ENCODE assay signal across 8 cellular contexts in genomic region chr16:1492082-1492922, GRCh38. TPM values are rescaled to one million over a fixed set of nuclear protein-coding genes. Genes with fewer than 3 reads are reported as not detected.
A peak's percentile ranks its signal among the peaks of the same experiment; 100 is the strongest.
DNase-seq lines count a peak whose midpoint lies in the region; ATAC-seq, FAIRE-seq and TF ChIP-seq lines count a peak whose summit lies in the region.

No MANE protein-coding gene starts in this region.

- no peak for TF ChIP-seq POLR2A in HepG2 (IDR thresholded peaks at IDR 0.05; ENCODE audit: insufficient read depth in 1 of 2, low read depth in 2 of 2, low read length in 2 of 2)

- in situ Hi-C loops in HepG2 (cut with HindIII; ENCODE audit: extremely low pct_ligation_motif_present, low pct_unique_long_range_greater_than_20kb) = no loop called here

- H3K27ac Mint-ChIP-seq in activated CD4-positive, alpha-beta T cell treated with anti-CD3 and anti-CD28 coated beads, Interleukin-2, amount 10 ng/mL, durations not matched to agents 24 days and 14 days = peak overlapping the region; percentile 96
- H3K27ac Mint-ChIP-seq in astrocyte (ENCODE audit: unreplicated experiment) = peak overlapping the region; percentile 98

- H2AFZ ChIP-seq in astrocyte (ENCODE audit: low read depth, low read length) = peak overlapping the region; percentile 98
- H2AFZ ChIP-seq in HepG2 (ENCODE audit: low read length) = no peak overlapping the region

- H3K36me3 Mint-ChIP-seq in activated CD4-positive, alpha-beta T cell treated with anti-CD3 and anti-CD28 coated beads, Interleukin-2, amount 10 ng/mL, durations not matched to agents 24 days and 14 days (ENCODE audit: low read depth) = peaks cover 4% of the 10 kb centered on the region
- H3K36me3 Mint-ChIP-seq in astrocyte (ENCODE audit: low read depth, unreplicated experiment) = peaks cover 5% of the 10 kb centered on the region

- H3K27me3 Mint-ChIP-seq in activated CD4-positive, alpha-beta T cell treated with anti-CD3 and anti-CD28 coated beads, Interleukin-2, amount 10 ng/mL, durations not matched to agents 24 days and 14 days = no peaks in the 10 kb centered on the region
- peaks cover 13% of the 10 kb centered on the region for H3K27me3 Mint-ChIP-seq in astrocyte (ENCODE audit: low read depth, unreplicated experiment)

- no peak for TF ChIP-seq CTCF in astrocyte (IDR thresholded peaks at IDR 0.05; ENCODE audit: insufficient read depth, low read depth, low read length)
- TF ChIP-seq CTCF in HepG2 (CRISPR knock-in tag; IDR thresholded peaks at IDR 0.05) = no peak
- no peak for TF ChIP-seq CTCF in thoracic aorta (IDR thresholded peaks at IDR 0.05)

- H3K9ac ChIP-seq in astrocyte (ENCODE audit: low read length) = peak overlapping the region; percentile 89
- H3K9ac ChIP-seq in HepG2 (ENCODE audit: insufficient read depth, low read depth, low read length) = peak overlapping the region; percentile 96

- H3K4me1 ChIP-seq in astrocyte (ENCODE audit: insufficient read depth, low read length) = peaks cover 15% of the 10 kb centered on the region
- peaks cover 30% of the 10 kb centered on the region for H3K4me1 ChIP-seq in HepG2 (ENCODE audit: insufficient read depth, low read length)
- peaks cover 11 to 22% of the 10 kb centered on the region in 2 donors for H3K4me1 ChIP-seq in thoracic aorta (ENCODE audit: control insufficient read depth in 1 of 2, low read depth in 2 of 2)

- H3K36me3 ChIP-seq in astrocyte (ENCODE audit: insufficient read depth, low read length) (no peaks in the 10 kb centered on the region), HepG2 (replicated peaks in 1 of 2; ENCODE audit: control insufficient read depth in 1 of 2, insufficient read depth in 2 of 2, low read length in 2 of 2) (peaks cover 2 to 10% of the 10 kb centered on the region in 2 experiments; a peak in 2 of 5 replicates), thoracic aorta (peaks cover 12% of the 10 kb centered on the region)

- ATAC-seq in HepG2 (no peak; the same call in 2 of the 3 replicates), thoracic aorta (ENCODE audit: insufficient number of reproducible peaks, low FRiP score, low read depth) (no peak)

- peak overlapping the region; percentile 88 for H3K4me3 Mint-ChIP-seq in activated CD4-positive, alpha-beta T cell treated with anti-CD3 and anti-CD28 coated beads, Interleukin-2, amount 10 ng/mL, durations not matched to agents 24 days and 14 days
- H3K4me3 Mint-ChIP-seq in astrocyte (ENCODE audit: unreplicated experiment) = peak overlapping the region; percentile 91

- POLR2A ChIA-PET in HepG2 (lab: Yijun Ruan, JAX) = interaction anchor here (0.6 to 2.2 kb wide), 6 partner anchors 10 to 214 kb away, joined by 3 to 6 read pairs (median 4); partner anchors contain the start of gene MAPK8IP3

- CTCF ChIA-PET in HepG2 (lab: Yijun Ruan, JAX; ENCODE audit: low intra/inter-chr PET ratio, low total read pairs) = no interaction called here

- H3K27ac ChIP-seq in astrocyte (ENCODE audit: low read depth, low read length) (peak overlapping the region; percentile 53), HepG2 (ENCODE audit: extremely low read length, insufficient read depth, low read length) (peak overlapping the region; percentile 87), thoracic aorta (peak overlapping the region; percentile 57 to 79)

- TF ChIP-seq EP300 in HepG2 (IDR thresholded peaks at IDR 0.05; ENCODE audit: low read depth in 2 of 2, low read length in 2 of 2) (no peak), HepG2 (CRISPR knock-in tag; IDR thresholded peaks at IDR 0.05; ENCODE audit: borderline replicate concordance) (no peak)

- H3K4me3 ChIP-seq in astrocyte (ENCODE audit: insufficient read depth, low read depth, low read length) (peak overlapping the region; percentile 57), HepG2 (replicated peaks in 1 of 3; ENCODE audit: insufficient read depth in 1 of 3, low read depth in 2 of 3, low read length in 3 of 3) (peak overlapping the region in 2 of 3 experiments; percentile 52 to 66; a peak in 4 of 6 replicates), thoracic aorta (peak overlapping the region; percentile 95)

- TF ChIP-seq RAD21 in HepG2 (CRISPR knock-in tag; IDR thresholded peaks at IDR 0.05) = no peak

- H3K9me3 ChIP-seq in astrocyte (ENCODE audit: insufficient read depth, low read depth, low read length) (no peaks in the 10 kb centered on the region), HepG2 (ENCODE audit: low read length) (no peaks in the 10 kb centered on the region), thoracic aorta (no peaks in the 10 kb centered on the region)

- peaks cover 10% of the 10 kb centered on the region for H3K4me1 Mint-ChIP-seq in activated CD4-positive, alpha-beta T cell treated with anti-CD3 and anti-CD28 coated beads, Interleukin-2, amount 10 ng/mL, durations not matched to agents 24 days and 14 days
- H3K4me1 Mint-ChIP-seq in astrocyte (ENCODE audit: low read depth, unreplicated experiment) = peaks cover 6% of the 10 kb centered on the region

- no peak for DNase-seq in activated CD4-positive, alpha-beta T cell treated with anti-CD3 and anti-CD28 coated beads, Interleukin-2, amount 10 ng/mL, durations not matched to agents 24 days and 14 days
- no peak for DNase-seq in activated CD4-positive, alpha-beta T cell treated with anti-CD3 and anti-CD28 coated beads, Interleukin-2, amount 50 U/mL, for 1 hour
- no peak for DNase-seq in astrocyte (ENCODE audit: low read depth)
- no peak for DNase-seq in HepG2 (ENCODE audit: low spot score)
- no peak for DNase-seq in thoracic aorta (ENCODE audit: low spot score)
- no peak for DNase-seq in EL
- no peak for DNase-seq in activated CD4-positive, CD25-positive, alpha-beta regulatory T cell (lab: John Stamatoyannopoulos, UW)
- DNase-seq in NCI-H1436 (lab: John Stamatoyannopoulos, UW) = no peak

- no peaks in the 10 kb centered on the region for H3K9me3 Mint-ChIP-seq in activated CD4-positive, alpha-beta T cell treated with anti-CD3 and anti-CD28 coated beads, Interleukin-2, amount 10 ng/mL, durations not matched to agents 24 days and 14 days
- H3K9me3 Mint-ChIP-seq in astrocyte (ENCODE audit: unreplicated experiment) = no peaks in the 10 kb centered on the region

- FAIRE-seq in astrocyte (lab: Jason Lieb, UNC) = no peak
- FAIRE-seq in HepG2 (lab: Jason Lieb, UNC) = no peak

- H3K27me3 ChIP-seq in astrocyte (ENCODE audit: insufficient read depth, low read length) = no peaks in the 10 kb centered on the region
- peaks cover 2 to 16% of the 10 kb centered on the region in 2 experiments; a peak in 2 of 5 replicates for H3K27me3 ChIP-seq in HepG2 (ENCODE audit: control insufficient read depth in 1 of 2, insufficient read depth in 2 of 2, low read length in 2 of 2)
- no peaks in the 10 kb centered on the region for H3K27me3 ChIP-seq in thoracic aorta (replicated peaks; ENCODE audit: insufficient read depth)

- H4K20me1 ChIP-seq in astrocyte (ENCODE audit: insufficient read depth, low read length) (peaks cover 13% of the 10 kb centered on the region), HepG2 (ENCODE audit: insufficient read depth, low read length) (no peaks in the 10 kb centered on the region)

- H3K79me2 ChIP-seq in astrocyte (ENCODE audit: insufficient read depth, low read length) (peaks cover 29% of the 10 kb centered on the region), HepG2 (ENCODE audit: insufficient read depth, low read length) (peaks cover 3% of the 10 kb centered on the region)

- intact Hi-C loops in activated CD4-positive, alpha-beta T cell treated with anti-CD3 and anti-CD28 coated beads, Interleukin-2, amount 10 ng/mL, durations not matched to agents 24 days and 14 days (cut with micrococcal nuclease) = loop anchor here (2.0 kb wide), 3 partner anchors 42 to 118 kb away; no protein-coding TSS in a partner anchor
- intact Hi-C loops in HepG2 (cut with micrococcal nuclease; ENCODE audit: unreplicated experiment) = no loop called here

- 92% methylated on average over 23 of the region's 23 CpGs for WGBS in HepG2 (ENCODE audit: low lambda C conversion rate)

- TSS peak; percentile 93 for BruUV-seq in HepG2 (replicated peaks; lab: Mats Ljungman, UMichigan)

- peak overlapping the region; percentile 99 for H3K4me2 ChIP-seq in astrocyte (ENCODE audit: low read length)
- peak overlapping the region; percentile 87 for H3K4me2 ChIP-seq in HepG2 (ENCODE audit: low read depth, low read length)

RNA-seq across cellular contexts. Expression of gene TELO2, which starts 0.9 kb away (rescaled TPM):
- 91.4 and 101 TPM in 2 replicates for total RNA-seq in activated CD4-positive, alpha-beta T cell treated with anti-CD3 and anti-CD28 coated beads, Interleukin-2, amount 10 ng/mL, durations not matched to agents 24 days and 14 days
- total RNA-seq in astrocyte (21.1 and 22.0 TPM in 2 replicates), HepG2 (2016; rRNA removed; fragmentation: Illumina TruSeq; extraction: Trizol) (8.9 and 17.9 TPM in 2 replicates), thoracic aorta (10 to 100 TPM; 24.8 to 27.9 TPM)
- 4.6 and 5.6 TPM in 2 replicates for total RNA-seq in HepG2 (2016; cell fraction: cytosol; rRNA removed; fragmentation: Illumina TruSeq; extraction: Trizol; ENCODE audit: low read depth)
- 8.4 and 19.3 TPM in 2 replicates for total RNA-seq in HepG2 (2016; cell fraction: insoluble cytoplasmic fraction; rRNA removed; fragmentation: Illumina TruSeq; extraction: Trizol)
- total RNA-seq in HepG2 (2016; cell fraction: membrane; rRNA removed; fragmentation: Illumina TruSeq; extraction: Trizol) = 5.9 and 7.0 TPM in 2 replicates
- 21.0 and 26.7 TPM in 2 replicates for total RNA-seq in HepG2 (2016; cell fraction: nucleus; rRNA removed; fragmentation: Illumina TruSeq; extraction: Trizol)
- polyA plus RNA-seq in HepG2 (2011; rRNA removed) = 10.1 and 12.5 TPM in 2 replicates
- polyA plus RNA-seq in HepG2 (2011; cell fraction: cytosol; rRNA removed) = 4.0 and 7.4 TPM in 2 replicates
- polyA plus RNA-seq in HepG2 (2011; cell fraction: nucleus; rRNA removed) = 188 and 244 TPM in 2 replicates
- 11.3 and 13.8 TPM in 2 replicates for polyA plus RNA-seq in HepG2 (2012)
- 1.7 and 2.3 TPM in 2 replicates for polyA plus RNA-seq in HepG2 (2016; cell fraction: cytosol; fragmentation: Illumina TruSeq; extraction: Trizol; ENCODE audit: low read depth)
- polyA plus RNA-seq in HepG2 (2016; cell fraction: insoluble cytoplasmic fraction; fragmentation: Illumina TruSeq; extraction: Trizol; ENCODE audit: low read depth) = 9.6 and 13.7 TPM in 2 replicates
- 2.9 and 3.2 TPM in 2 replicates for polyA plus RNA-seq in HepG2 (2016; cell fraction: membrane; fragmentation: Illumina TruSeq; extraction: Trizol; ENCODE audit: low read depth)
- polyA plus RNA-seq in HepG2 (2016; cell fraction: nucleus; fragmentation: Illumina TruSeq; extraction: Trizol; ENCODE audit: insufficient read depth, low read depth) = 87.0 and 87.4 TPM in 2 replicates
- polyA minus RNA-seq in HepG2 (2011; rRNA and poly(A)+ RNA removed; ENCODE audit: low replicate concordance) = 11.5 and 12.7 TPM in 2 replicates
- 6.3 and 9.0 TPM in 2 replicates for polyA minus RNA-seq in HepG2 (2011; cell fraction: cytosol; rRNA and poly(A)+ RNA removed)
- polyA minus RNA-seq in HepG2 (2011; cell fraction: nucleus; rRNA and poly(A)+ RNA removed) = 18.6 and 19.7 TPM in 2 replicates

RNA-seq across cellular contexts. Expression of gene PTX4, which starts 3.6 kb away (rescaled TPM):
- not detected in 2 replicates for total RNA-seq in activated CD4-positive, alpha-beta T cell treated with anti-CD3 and anti-CD28 coated beads, Interleukin-2, amount 10 ng/mL, durations not matched to agents 24 days and 14 days
- total RNA-seq in astrocyte (not detected in 2 replicates), HepG2 (2016; rRNA removed; fragmentation: Illumina TruSeq; extraction: Trizol) (not detected in 2 replicates), thoracic aorta (under 1 TPM in 1 of 2 donors, not detected in 1; 0.78 TPM)
- not detected in 2 replicates for total RNA-seq in HepG2 (2016; cell fraction: cytosol; rRNA removed; fragmentation: Illumina TruSeq; extraction: Trizol; ENCODE audit: low read depth)
- total RNA-seq in HepG2 (2016; cell fraction: insoluble cytoplasmic fraction; rRNA removed; fragmentation: Illumina TruSeq; extraction: Trizol) = not detected in 2 replicates
- total RNA-seq in HepG2 (2016; cell fraction: membrane; rRNA removed; fragmentation: Illumina TruSeq; extraction: Trizol) = not detected in 2 replicates
- total RNA-seq in HepG2 (2016; cell fraction: nucleus; rRNA removed; fragmentation: Illumina TruSeq; extraction: Trizol) = not detected in 2 replicates
- 0.04 TPM in 1 of 2 replicates, not detected in the other for polyA plus RNA-seq in HepG2 (2011; rRNA removed)
- 0.04 TPM in 1 of 2 replicates, not detected in the other for polyA plus RNA-seq in HepG2 (2011; cell fraction: cytosol; rRNA removed)
- not detected in 2 replicates for polyA plus RNA-seq in HepG2 (2011; cell fraction: nucleus; rRNA removed)
- polyA plus RNA-seq in HepG2 (2012) = not detected in 2 replicates
- polyA plus RNA-seq in HepG2 (2016; cell fraction: cytosol; fragmentation: Illumina TruSeq; extraction: Trizol; ENCODE audit: low read depth) = not detected in 2 replicates
- not detected in 2 replicates for polyA plus RNA-seq in HepG2 (2016; cell fraction: insoluble cytoplasmic fraction; fragmentation: Illumina TruSeq; extraction: Trizol; ENCODE audit: low read depth)
- polyA plus RNA-seq in HepG2 (2016; cell fraction: membrane; fragmentation: Illumina TruSeq; extraction: Trizol; ENCODE audit: low read depth) = not detected in 2 replicates
- polyA plus RNA-seq in HepG2 (2016; cell fraction: nucleus; fragmentation: Illumina TruSeq; extraction: Trizol; ENCODE audit: insufficient read depth, low read depth) = not detected in 2 replicates
- polyA minus RNA-seq in HepG2 (2011; rRNA and poly(A)+ RNA removed; ENCODE audit: low replicate concordance) = not detected in 2 replicates
- polyA minus RNA-seq in HepG2 (2011; cell fraction: cytosol; rRNA and poly(A)+ RNA removed) = not detected in 2 replicates
- polyA minus RNA-seq in HepG2 (2011; cell fraction: nucleus; rRNA and poly(A)+ RNA removed) = not detected in 2 replicates

RNA-seq across cellular contexts. Expression of gene CLCN7, which starts 17.5 kb away (rescaled TPM):
- 56.5 and 58.0 TPM in 2 replicates for total RNA-seq in activated CD4-positive, alpha-beta T cell treated with anti-CD3 and anti-CD28 coated beads, Interleukin-2, amount 10 ng/mL, durations not matched to agents 24 days and 14 days
- total RNA-seq in astrocyte (66.7 and 67.2 TPM in 2 replicates), HepG2 (2016; rRNA removed; fragmentation: Illumina TruSeq; extraction: Trizol) (9.8 and 25.1 TPM in 2 replicates), thoracic aorta (10 to 100 TPM; 43.3 to 47.0 TPM)
- 8.5 and 9.5 TPM in 2 replicates for total RNA-seq in HepG2 (2016; cell fraction: cytosol; rRNA removed; fragmentation: Illumina TruSeq; extraction: Trizol; ENCODE audit: low read depth)
- total RNA-seq in HepG2 (2016; cell fraction: insoluble cytoplasmic fraction; rRNA removed; fragmentation: Illumina TruSeq; extraction: Trizol) = 6.2 and 24.1 TPM in 2 replicates
- total RNA-seq in HepG2 (2016; cell fraction: membrane; rRNA removed; fragmentation: Illumina TruSeq; extraction: Trizol) = 6.7 and 7.5 TPM in 2 replicates
- 22.9 and 27.4 TPM in 2 replicates for total RNA-seq in HepG2 (2016; cell fraction: nucleus; rRNA removed; fragmentation: Illumina TruSeq; extraction: Trizol)
- polyA plus RNA-seq in HepG2 (2011; rRNA removed) = 24.6 and 33.6 TPM in 2 replicates
- polyA plus RNA-seq in HepG2 (2011; cell fraction: cytosol; rRNA removed) = 11.6 and 26.3 TPM in 2 replicates
- 413 and 489 TPM in 2 replicates for polyA plus RNA-seq in HepG2 (2011; cell fraction: nucleus; rRNA removed)
- polyA plus RNA-seq in HepG2 (2012) = 30.8 and 56.7 TPM in 2 replicates
- 1.7 and 1.8 TPM in 2 replicates for polyA plus RNA-seq in HepG2 (2016; cell fraction: cytosol; fragmentation: Illumina TruSeq; extraction: Trizol; ENCODE audit: low read depth)
- polyA plus RNA-seq in HepG2 (2016; cell fraction: insoluble cytoplasmic fraction; fragmentation: Illumina TruSeq; extraction: Trizol; ENCODE audit: low read depth) = 6.7 and 9.1 TPM in 2 replicates
- 3.8 and 6.1 TPM in 2 replicates for polyA plus RNA-seq in HepG2 (2016; cell fraction: membrane; fragmentation: Illumina TruSeq; extraction: Trizol; ENCODE audit: low read depth)
- 78.0 and 79.0 TPM in 2 replicates for polyA plus RNA-seq in HepG2 (2016; cell fraction: nucleus; fragmentation: Illumina TruSeq; extraction: Trizol; ENCODE audit: insufficient read depth, low read depth)
- polyA minus RNA-seq in HepG2 (2011; rRNA and poly(A)+ RNA removed; ENCODE audit: low replicate concordance) = 47.8 and 83.3 TPM in 2 replicates
- 15.7 and 20.3 TPM in 2 replicates for polyA minus RNA-seq in HepG2 (2011; cell fraction: cytosol; rRNA and poly(A)+ RNA removed)
- polyA minus RNA-seq in HepG2 (2011; cell fraction: nucleus; rRNA and poly(A)+ RNA removed) = 46.9 and 49.4 TPM in 2 replicates

RNA-seq across cellular contexts. Expression of gene TMEM204, which starts 41.2 kb away (rescaled TPM):
- 19.9 and 20.8 TPM in 2 replicates for total RNA-seq in activated CD4-positive, alpha-beta T cell treated with anti-CD3 and anti-CD28 coated beads, Interleukin-2, amount 10 ng/mL, durations not matched to agents 24 days and 14 days
- total RNA-seq in astrocyte (not detected in 2 replicates), HepG2 (2016; rRNA removed; fragmentation: Illumina TruSeq; extraction: Trizol) (not detected in 2 replicates), thoracic aorta (100 to 1,000 TPM; 111 to 125 TPM)
- not detected in 2 replicates for total RNA-seq in HepG2 (2016; cell fraction: cytosol; rRNA removed; fragmentation: Illumina TruSeq; extraction: Trizol; ENCODE audit: low read depth)
- not detected in 2 replicates for total RNA-seq in HepG2 (2016; cell fraction: insoluble cytoplasmic fraction; rRNA removed; fragmentation: Illumina TruSeq; extraction: Trizol)
- total RNA-seq in HepG2 (2016; cell fraction: membrane; rRNA removed; fragmentation: Illumina TruSeq; extraction: Trizol) = not detected in 2 replicates
- not detected in 2 replicates for total RNA-seq in HepG2 (2016; cell fraction: nucleus; rRNA removed; fragmentation: Illumina TruSeq; extraction: Trizol)
- polyA plus RNA-seq in HepG2 (2011; rRNA removed) = not detected in 2 replicates
- not detected in 2 replicates for polyA plus RNA-seq in HepG2 (2011; cell fraction: cytosol; rRNA removed)
- polyA plus RNA-seq in HepG2 (2011; cell fraction: nucleus; rRNA removed) = not detected in 2 replicates
- polyA plus RNA-seq in HepG2 (2012) = not detected in 2 replicates
- polyA plus RNA-seq in HepG2 (2016; cell fraction: cytosol; fragmentation: Illumina TruSeq; extraction: Trizol; ENCODE audit: low read depth) = not detected in 2 replicates
- polyA plus RNA-seq in HepG2 (2016; cell fraction: insoluble cytoplasmic fraction; fragmentation: Illumina TruSeq; extraction: Trizol; ENCODE audit: low read depth) = not detected in 2 replicates
- polyA plus RNA-seq in HepG2 (2016; cell fraction: membrane; fragmentation: Illumina TruSeq; extraction: Trizol; ENCODE audit: low read depth) = not detected in 2 replicates
- polyA plus RNA-seq in HepG2 (2016; cell fraction: nucleus; fragmentation: Illumina TruSeq; extraction: Trizol; ENCODE audit: insufficient read depth, low read depth) = not detected in 2 replicates
- polyA minus RNA-seq in HepG2 (2011; rRNA and poly(A)+ RNA removed; ENCODE audit: low replicate concordance) = not detected in 2 replicates
- not detected in 2 replicates for polyA minus RNA-seq in HepG2 (2011; cell fraction: cytosol; rRNA and poly(A)+ RNA removed)
- not detected in 2 replicates for polyA minus RNA-seq in HepG2 (2011; cell fraction: nucleus; rRNA and poly(A)+ RNA removed)

RNA-seq across cellular contexts. Expression of gene CCDC154, which starts 47.9 kb away (rescaled TPM):
- 1.3 and 2.3 TPM in 2 replicates for total RNA-seq in activated CD4-positive, alpha-beta T cell treated with anti-CD3 and anti-CD28 coated beads, Interleukin-2, amount 10 ng/mL, durations not matched to agents 24 days and 14 days
- total RNA-seq in astrocyte (1.4 and 1.5 TPM in 2 replicates), HepG2 (2016; rRNA removed; fragmentation: Illumina TruSeq; extraction: Trizol) (1.5 and 1.8 TPM in 2 replicates), thoracic aorta (under 1 TPM; 0.63 to 0.81 TPM)
- 0.61 and 0.79 TPM in 2 replicates for total RNA-seq in HepG2 (2016; cell fraction: cytosol; rRNA removed; fragmentation: Illumina TruSeq; extraction: Trizol; ENCODE audit: low read depth)
- total RNA-seq in HepG2 (2016; cell fraction: insoluble cytoplasmic fraction; rRNA removed; fragmentation: Illumina TruSeq; extraction: Trizol) = 1.4 and 1.7 TPM in 2 replicates
- total RNA-seq in HepG2 (2016; cell fraction: membrane; rRNA removed; fragmentation: Illumina TruSeq; extraction: Trizol) = 0.83 and 1.1 TPM in 2 replicates
- 0.31 TPM in 1 of 2 replicates, not detected in the other for total RNA-seq in HepG2 (2016; cell fraction: nucleus; rRNA removed; fragmentation: Illumina TruSeq; extraction: Trizol)
- polyA plus RNA-seq in HepG2 (2011; rRNA removed) = 0.84 and 0.92 TPM in 2 replicates
- polyA plus RNA-seq in HepG2 (2011; cell fraction: cytosol; rRNA removed) = 0.24 and 0.56 TPM in 2 replicates
- 2.1 and 2.4 TPM in 2 replicates for polyA plus RNA-seq in HepG2 (2011; cell fraction: nucleus; rRNA removed)
- polyA plus RNA-seq in HepG2 (2012) = 0.48 and 1.2 TPM in 2 replicates
- 0.92 and 1.0 TPM in 2 replicates for polyA plus RNA-seq in HepG2 (2016; cell fraction: cytosol; fragmentation: Illumina TruSeq; extraction: Trizol; ENCODE audit: low read depth)
- 0.65 and 1.6 TPM in 2 replicates for polyA plus RNA-seq in HepG2 (2016; cell fraction: insoluble cytoplasmic fraction; fragmentation: Illumina TruSeq; extraction: Trizol; ENCODE audit: low read depth)
- polyA plus RNA-seq in HepG2 (2016; cell fraction: membrane; fragmentation: Illumina TruSeq; extraction: Trizol; ENCODE audit: low read depth) = 0.45 and 0.71 TPM in 2 replicates
- polyA plus RNA-seq in HepG2 (2016; cell fraction: nucleus; fragmentation: Illumina TruSeq; extraction: Trizol; ENCODE audit: insufficient read depth, low read depth) = 2.3 and 3.5 TPM in 2 replicates
- polyA minus RNA-seq in HepG2 (2011; rRNA and poly(A)+ RNA removed; ENCODE audit: low replicate concordance) = not detected in 2 replicates
- not detected in 2 replicates for polyA minus RNA-seq in HepG2 (2011; cell fraction: cytosol; rRNA and poly(A)+ RNA removed)
- polyA minus RNA-seq in HepG2 (2011; cell fraction: nucleus; rRNA and poly(A)+ RNA removed) = 0.12 and 0.26 TPM in 2 replicates
